In genomic region chr10:986881-987634, GRCh38 we compare ENCODE assay signal across 8 cellular contexts. TPM values are rescaled to one million over a fixed set of nuclear protein-coding genes. Genes with fewer than 3 reads are reported as not detected.
DNase-seq lines count a peak whose midpoint lies in the region; ATAC-seq lines count a peak whose summit lies in the region.

No MANE protein-coding gene starts in this region.

- H3K9me3 Mint-ChIP-seq in activated T-helper 17 cell treated with anti-CD3 and anti-CD28 coated beads, Interleukin-2, amount 50 U/mL, for 72 hours: no peaks in the 10 kb centered on the region
- H3K9me3 Mint-ChIP-seq in immature natural killer cell: no peaks in the 10 kb centered on the region

- peaks cover 18% of the 10 kb centered on the region for H3K4me1 Mint-ChIP-seq in activated T-helper 17 cell treated with anti-CD3 and anti-CD28 coated beads, Interleukin-2, amount 50 U/mL, for 72 hours
- H3K4me1 Mint-ChIP-seq in immature natural killer cell: peaks cover 40 to 47% of the 10 kb centered on the region in 2 donors

- DNase-seq in AG20443 (ENCODE audit: low spot score): peak; percentile 73
- DNase-seq in immature natural killer cell: no peak
- no peak for DNase-seq in stimulated activated CD4-positive, alpha-beta T cell treated with anti-CD3 and anti-CD28 coated beads, Interleukin-15, amount 100 ng/mL, for 24 hours
- DNase-seq in NCI-H526 (lab: John Stamatoyannopoulos, UW): no peak
- DNase-seq in DMS 273 (lab: John Stamatoyannopoulos, UW; ENCODE audit: unreplicated experiment): no peak

- H3K4me3 Mint-ChIP-seq in activated T-helper 17 cell treated with anti-CD3 and anti-CD28 coated beads, Interleukin-2, amount 50 U/mL, for 72 hours: peak overlapping the region; percentile 92
- H3K4me3 Mint-ChIP-seq in immature natural killer cell: peak overlapping the region; percentile 95 to 97 (median 96)

- peak overlapping the region; percentile 97 for H3K9ac ChIP-seq in HUES48 (ENCODE audit: low read depth, low read length)
- peak overlapping the region; percentile 73 to 98 (median 96) for H3K9ac ChIP-seq in subcutaneous abdominal adipose tissue (ENCODE audit: low read length in 5 of 5)

- H3K36me3 Mint-ChIP-seq in activated T-helper 17 cell treated with anti-CD3 and anti-CD28 coated beads, Interleukin-2, amount 50 U/mL, for 72 hours (ENCODE audit: low read depth): peaks cover 37% of the 10 kb centered on the region
- H3K36me3 Mint-ChIP-seq in immature natural killer cell: peaks cover 0 to 3% (median 0%) of the 10 kb centered on the region in 3 donors

- H3K27me3 Mint-ChIP-seq in activated T-helper 17 cell treated with anti-CD3 and anti-CD28 coated beads, Interleukin-2, amount 50 U/mL, for 72 hours: no peaks in the 10 kb centered on the region
- peaks cover 3 to 19% (median 4%) of the 10 kb centered on the region in 3 donors for H3K27me3 Mint-ChIP-seq in immature natural killer cell (ENCODE audit: low read depth in 3 of 3)

- H3K27me3 ChIP-seq in HUES48 (ENCODE audit: control insufficient read depth, insufficient read depth, low read length): no peaks in the 10 kb centered on the region
- H3K27me3 ChIP-seq in subcutaneous abdominal adipose tissue (ENCODE audit: control insufficient read depth in 5 of 5, insufficient read depth in 4 of 5, low read length in 5 of 5): no peaks in the 10 kb centered on the region

- H3K36me3 ChIP-seq in HUES48 (ENCODE audit: control insufficient read depth, insufficient read depth, low read length) (peaks cover 14% of the 10 kb centered on the region), subcutaneous abdominal adipose tissue (ENCODE audit: control insufficient read depth in 5 of 5, insufficient read depth in 5 of 5, low read length in 5 of 5) (peaks cover 0 to 4% (median 2%) of the 10 kb centered on the region in 5 donors)

- no peak for ATAC-seq in activated T-helper 17 cell treated with anti-CD3 and anti-CD28 coated beads, Interleukin-2, amount 50 U/mL, for 72 hours (replicated peaks)

- H3K27ac ChIP-seq in HUES48 (ENCODE audit: low read depth, low read length): peak overlapping the region; percentile 96
- H3K27ac ChIP-seq in subcutaneous abdominal adipose tissue (ENCODE audit: low read depth, low read length): peak overlapping the region; percentile 95

- peak overlapping the region; percentile 85 for H3K4me3 ChIP-seq in HUES48 (ENCODE audit: low read depth, low read length)
- peak overlapping the region; percentile 86 to 93 (median 92) for H3K4me3 ChIP-seq in subcutaneous abdominal adipose tissue (ENCODE audit: low read depth in 1 of 5, low read length in 5 of 5)

- H3K4me1 ChIP-seq in HUES48 (ENCODE audit: control insufficient read depth, insufficient read depth, low read length) (peaks cover 10% of the 10 kb centered on the region), subcutaneous abdominal adipose tissue (ENCODE audit: control insufficient read depth in 5 of 5, insufficient read depth in 5 of 5, low read length in 5 of 5) (peaks cover 4 to 43% (median 30%) of the 10 kb centered on the region in 5 donors)

- H3K9me3 ChIP-seq in HUES48 (ENCODE audit: control insufficient read depth, insufficient read depth, low read length) (no peaks in the 10 kb centered on the region), subcutaneous abdominal adipose tissue (ENCODE audit: control insufficient read depth in 5 of 5, low read length in 5 of 5) (no peaks in the 10 kb centered on the region)

- peak overlapping the region; percentile 95 for H3K27ac Mint-ChIP-seq in activated T-helper 17 cell treated with anti-CD3 and anti-CD28 coated beads, Interleukin-2, amount 50 U/mL, for 72 hours
- H3K27ac Mint-ChIP-seq in immature natural killer cell: peak overlapping the region in 5 of 6 donors; percentile 86 to 98 (median 94)

RNA-seq across cellular contexts. Expression of gene GTPBP4, which starts 1.2 kb away (rescaled TPM):
- total RNA-seq in activated T-helper 17 cell treated with anti-CD3 and anti-CD28 coated beads, Interleukin-2, amount 50 U/mL, for 72 hours: 100 to 1,000 TPM in 1 of 2 donors, 10 to 100 TPM in 1; 68.6 to 101 TPM
- 10 to 100 TPM; 10.5 to 22.5 (median 18.3) TPM for polyA plus RNA-seq in immature natural killer cell

RNA-seq across cellular contexts. Expression of gene IDI2, which starts 38.6 kb away (rescaled TPM):
- total RNA-seq in activated T-helper 17 cell treated with anti-CD3 and anti-CD28 coated beads, Interleukin-2, amount 50 U/mL, for 72 hours: under 1 TPM in 1 of 2 donors, not detected in 1; 0.26 TPM
- polyA plus RNA-seq in immature natural killer cell: under 1 TPM in 1 of 3 donors, not detected in 2; 0.19 TPM

RNA-seq across cellular contexts. Expression of gene LARP4B, which starts 55.6 kb away (rescaled TPM):
- 100 to 1,000 TPM in 1 of 2 donors, 10 to 100 TPM in 1; 85.5 to 119 TPM for total RNA-seq in activated T-helper 17 cell treated with anti-CD3 and anti-CD28 coated beads, Interleukin-2, amount 50 U/mL, for 72 hours
- 10 to 100 TPM in 2 of 3 donors, 1 to 10 TPM in 1; 4.7 to 35.8 (median 13.3) TPM for polyA plus RNA-seq in immature natural killer cell
